ENCODE assay signal across 1 cellular context in genomic region chr1:65539272-65540131, GRCh38.
A peak's percentile ranks its signal among the peaks of the same experiment; 100 is the strongest.
TF ChIP-seq lines count a peak whose summit lies in the region.

No MANE protein-coding gene starts in this region.

TF ChIP-seq in K562, 482 proteins besides CTCF, POLR2A, EP300 and RAD21 (continued from another document):
- TF ChIP-seq PKNOX1 (IDR thresholded peaks at IDR 0.05) (peak; percentile 68), ZBTB7A (IDR thresholded peaks at IDR 0.05; ENCODE audit: borderline replicate concordance, control insufficient read depth, low read depth, low read length) (no peak), MEIS2 (IDR thresholded peaks at IDR 0.05; ENCODE audit: partially characterized antibody) (peak; percentile 88), MYBL2 (IDR thresholded peaks at IDR 0.05; ENCODE audit: low read depth) (no peak), MYBL2 (CRISPR knock-in tag; IDR thresholded peaks at IDR 0.05; ENCODE audit: borderline replicate concordance) (no peak), DDX20 (tag; IDR thresholded peaks at IDR 0.05; ENCODE audit: low read depth) (no peak), ETV6 (IDR thresholded peaks at IDR 0.05; ENCODE audit: borderline replicate concordance in 1 of 2, low read depth in 2 of 2, low read length in 1 of 2) (no peak), ETV6 (CRISPR knock-in tag; IDR thresholded peaks at IDR 0.05; ENCODE audit: borderline replicate concordance) (no peak), TRIM28 (IDR thresholded peaks at IDR 0.05) (no peak), DEAF1 (CRISPR knock-in tag; IDR thresholded peaks at IDR 0.05) (no peak), STAT5B (CRISPR knock-in tag; IDR thresholded peaks at IDR 0.05) (no peak), HMBOX1 (IDR thresholded peaks at IDR 0.05) (no peak; the same call in 1 of the 2 replicates), ZNF518B (CRISPR knock-in tag; IDR thresholded peaks at IDR 0.05) (no peak), TAL1 (IDR thresholded peaks at IDR 0.05) (no peak), KDM5B (IDR thresholded peaks at IDR 0.05; ENCODE audit: insufficient replicate concordance, low read depth, low read length) (no peak), KLF16 (IDR thresholded peaks at IDR 0.05) (no peak), USF2 (CRISPR knock-in tag; IDR thresholded peaks at IDR 0.05) (no peak), DMBX1 (CRISPR knock-in tag; IDR thresholded peaks at IDR 0.05; ENCODE audit: borderline replicate concordance) (peak; percentile 15; the same call in 1 of the 2 replicates), PBX2 (CRISPR knock-in tag; IDR thresholded peaks at IDR 0.05; ENCODE audit: low read depth) (0 out of 2 replicates have a peak, but pooled peaks have one; percentile 24), PBX2 (tag; conservative IDR thresholded peaks at IDR 0.05; ENCODE audit: low read depth) (peak; percentile 82), NELFE (IDR thresholded peaks at IDR 0.05; ENCODE audit: insufficient read depth, insufficient read length) (no peak), PCBP1 (IDR thresholded peaks at IDR 0.05; ENCODE audit: low read depth, low read length, poor library complexity, severe bottlenecking) (no peak), CREM (IDR thresholded peaks at IDR 0.05; ENCODE audit: low read depth) (no peak), ZBTB1 (CRISPR knock-in tag; IDR thresholded peaks at IDR 0.05; ENCODE audit: borderline replicate concordance, low read depth) (no peak), TEAD4 (IDR thresholded peaks at IDR 0.05; ENCODE audit: low read length) (peak; percentile 8; the same call in 1 of the 2 replicates), TEAD4 (CRISPR knock-in tag; IDR thresholded peaks at IDR 0.05; ENCODE audit: borderline replicate concordance) (no peak), HES1 (IDR thresholded peaks at IDR 0.05; ENCODE audit: low read depth) (no peak), LCOR (CRISPR knock-in tag; IDR thresholded peaks at IDR 0.05) (0 out of 2 replicates have a peak, but pooled peaks have one; percentile 39), ZNF717 (CRISPR knock-in tag; IDR thresholded peaks at IDR 0.05) (no peak), ZNF764 (CRISPR knock-in tag; IDR thresholded peaks at IDR 0.05; ENCODE audit: low read depth) (no peak), L3MBTL2 (IDR thresholded peaks at IDR 0.05) (peak; percentile 37; the same call in 1 of the 2 replicates), ZNF175 (CRISPR knock-in tag; IDR thresholded peaks at IDR 0.05; ENCODE audit: low read depth) (no peak; the same call in 1 of the 2 replicates), TOE1 (IDR thresholded peaks at IDR 0.05; ENCODE audit: borderline replicate concordance) (no peak), TOE1 (CRISPR knock-in tag; IDR thresholded peaks at IDR 0.05; ENCODE audit: borderline replicate concordance, low read depth) (no peak), FOXK1 (CRISPR knock-in tag; IDR thresholded peaks at IDR 0.05; ENCODE audit: borderline replicate concordance) (no peak), EHMT2 (IDR thresholded peaks at IDR 0.05) (no peak), MAFK (IDR thresholded peaks at IDR 0.05; ENCODE audit: low read length) (no peak), CREB3L1 (IDR thresholded peaks at IDR 0.05; ENCODE audit: borderline replicate concordance, low read depth) (no peak), CTBP1 (IDR thresholded peaks at IDR 0.05; ENCODE audit: borderline replicate concordance) (no peak)
